1 cellular context compared by ENCODE assay signal in the genomic region with DNA sequence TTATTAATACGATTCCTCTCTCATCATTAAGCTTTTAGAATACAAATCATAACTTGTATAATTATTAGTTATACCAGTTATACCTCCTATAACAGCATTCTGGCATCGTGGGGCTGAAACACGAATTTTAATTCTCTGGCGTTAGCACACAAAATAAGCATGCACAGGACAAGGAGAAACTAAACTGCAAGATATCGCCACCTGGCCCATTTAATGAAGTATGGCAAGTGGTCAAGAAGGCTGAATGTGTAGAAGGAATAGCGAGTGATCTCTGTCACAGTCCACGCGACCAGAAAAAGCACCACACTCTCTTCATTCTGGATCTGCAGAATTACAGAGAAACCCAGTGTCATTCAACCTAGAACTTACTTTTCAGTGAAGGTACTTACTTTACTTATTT.
TF ChIP-seq lines count a peak whose summit lies in the region.

No MANE protein-coding gene starts in this region.

TF ChIP-seq in K562, 482 proteins besides CTCF, POLR2A, EP300 and RAD21 (continued from another document):
- TF ChIP-seq, protein P1, sequence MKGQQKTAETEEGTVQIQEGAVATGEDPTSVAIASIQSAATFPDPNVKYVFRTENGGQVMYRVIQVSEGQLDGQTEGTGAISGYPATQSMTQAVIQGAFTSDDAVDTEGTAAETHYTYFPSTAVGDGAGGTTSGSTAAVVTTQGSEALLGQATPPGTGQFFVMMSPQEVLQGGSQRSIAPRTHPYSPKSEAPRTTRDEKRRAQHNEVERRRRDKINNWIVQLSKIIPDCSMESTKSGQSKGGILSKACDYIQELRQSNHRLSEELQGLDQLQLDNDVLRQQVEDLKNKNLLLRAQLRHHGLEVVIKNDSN (CRISPR knock-in tag; IDR thresholded peaks at IDR 0.05): no peak
- TF ChIP-seq TGIF2 (CRISPR knock-in tag; IDR thresholded peaks at IDR 0.05): no peak
- TF ChIP-seq, protein P2, sequence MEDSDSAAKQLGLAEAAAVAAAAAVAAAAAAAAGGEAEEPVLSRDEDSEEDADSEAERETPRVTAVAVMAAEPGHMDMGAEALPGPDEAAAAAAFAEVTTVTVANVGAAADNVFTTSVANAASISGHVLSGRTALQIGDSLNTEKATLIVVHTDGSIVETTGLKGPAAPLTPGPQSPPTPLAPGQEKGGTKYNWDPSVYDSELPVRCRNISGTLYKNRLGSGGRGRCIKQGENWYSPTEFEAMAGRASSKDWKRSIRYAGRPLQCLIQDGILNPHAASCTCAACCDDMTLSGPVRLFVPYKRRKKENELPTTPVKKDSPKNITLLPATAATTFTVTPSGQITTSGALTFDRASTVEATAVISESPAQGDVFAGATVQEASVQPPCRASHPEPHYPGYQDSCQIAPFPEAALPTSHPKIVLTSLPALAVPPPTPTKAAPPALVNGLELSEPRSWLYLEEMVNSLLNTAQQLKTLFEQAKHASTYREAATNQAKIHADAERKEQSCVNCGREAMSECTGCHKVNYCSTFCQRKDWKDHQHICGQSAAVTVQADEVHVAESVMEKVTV (CRISPR knock-in tag; IDR thresholded peaks at IDR 0.05): peak; percentile 59
- TF ChIP-seq XRCC5 (IDR thresholded peaks at IDR 0.05; ENCODE audit: low read depth, low read length): no peak
- no peak for TF ChIP-seq E2F3 (CRISPR knock-in tag; IDR thresholded peaks at IDR 0.05)
- TF ChIP-seq STAG1 (CRISPR knock-in tag; IDR thresholded peaks at IDR 0.05; ENCODE audit: borderline replicate concordance): peak; percentile 51; the same call in 1 of the 2 replicates
- TF ChIP-seq SMC3 (conservative IDR thresholded peaks at IDR 0.05; ENCODE audit: insufficient read depth, low read depth, low read length): peak; percentile 69
- TF ChIP-seq CSDE1 (IDR thresholded peaks at IDR 0.05): 0 out of 4 replicates have a peak, but pooled peaks of 1 of the 2 experiments have one; percentile 25
- TF ChIP-seq MECOM (CRISPR knock-in tag; IDR thresholded peaks at IDR 0.05): no peak
